ENCODE assay signal across 1 cellular context in the genomic region with DNA sequence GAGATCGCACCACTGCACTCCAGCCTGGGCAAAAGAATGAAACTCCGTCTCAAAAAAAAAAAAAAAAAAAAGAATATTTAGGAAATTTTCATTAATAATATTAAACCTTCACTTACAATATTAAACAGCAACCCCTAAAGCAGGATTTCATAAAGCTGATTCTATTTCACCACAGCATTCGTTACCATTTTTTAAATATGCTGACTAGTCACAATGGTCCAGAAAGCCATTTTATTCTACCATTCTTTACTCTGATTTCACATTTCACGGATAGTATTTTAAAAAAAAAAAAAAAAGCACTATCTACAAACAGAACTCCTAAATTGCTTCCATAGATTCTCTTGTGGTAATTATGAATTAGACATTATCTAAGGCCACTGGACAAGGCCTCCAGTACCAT.
TF ChIP-seq lines count a peak whose summit lies in the region.

No MANE protein-coding gene starts in this region.

TF ChIP-seq in HepG2, 621 proteins besides CTCF, POLR2A, EP300 and RAD21:
- TF ChIP-seq MAFK (conservative IDR thresholded peaks at IDR 0.05 in 1 of 2, IDR thresholded peaks at IDR 0.05 in 1 of 2; ENCODE audit: low read length in 2 of 2) (peak; percentile 89 to 93), XBP1 (CRISPR knock-in tag; IDR thresholded peaks at IDR 0.05) (no peak), RERE (CRISPR knock-in tag; IDR thresholded peaks at IDR 0.05; ENCODE audit: low read depth) (no peak), RNF2 (conservative IDR thresholded peaks at IDR 0.05; ENCODE audit: low read depth) (no peak), MAFF (IDR thresholded peaks at IDR 0.05; ENCODE audit: low read depth, low read length) (peak; percentile 88)
